7 cellular contexts compared by ENCODE assay signal in the genomic region with DNA sequence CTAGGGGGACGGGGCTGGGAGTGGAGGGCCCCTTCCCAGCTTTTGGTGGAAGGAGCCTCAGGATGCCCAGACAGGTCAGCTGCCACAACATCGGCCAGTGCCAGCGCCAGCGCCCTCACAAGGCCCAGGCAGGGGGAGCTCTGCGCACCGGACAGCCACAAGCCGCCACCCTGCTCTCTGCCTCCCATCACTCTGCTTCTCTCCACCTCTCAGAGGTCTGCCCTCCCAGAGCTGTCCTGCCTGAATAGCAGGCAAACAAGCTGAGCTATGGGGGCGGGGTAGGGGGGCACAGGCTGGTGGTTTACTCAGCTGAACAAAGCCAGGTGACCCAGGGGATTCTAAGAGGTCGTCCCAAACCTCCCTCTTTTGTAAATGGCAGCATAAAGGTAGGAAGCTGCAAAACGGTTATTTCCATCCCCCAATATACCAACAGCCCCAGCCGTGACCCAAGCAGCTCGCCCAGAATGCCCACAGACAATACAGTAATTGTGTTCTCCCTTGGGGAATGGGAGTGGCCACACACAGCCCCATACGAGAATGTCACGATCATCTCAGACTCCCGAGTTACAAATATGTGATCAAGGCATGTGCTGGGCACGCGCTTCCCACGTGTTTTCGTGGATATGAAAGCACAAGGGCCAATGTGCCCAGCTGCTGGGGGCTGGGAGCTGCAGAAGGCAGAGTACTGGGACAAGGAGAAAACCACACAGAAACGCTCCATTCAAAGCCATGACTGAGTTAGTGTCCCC. TPM values are rescaled to one million over a fixed set of nuclear protein-coding genes. Genes with fewer than 3 reads are reported as not detected.
DNase-seq lines count a peak whose midpoint lies in the region; ATAC-seq and TF ChIP-seq lines count a peak whose summit lies in the region.

No MANE protein-coding gene starts in this region.

- H3K9ac ChIP-seq in MM.1S (ENCODE audit: low read length), result peak overlapping the region; percentile 62
- H3K9ac ChIP-seq in adipocyte (ENCODE audit: low read length), result peak overlapping the region; percentile 59

- TF ChIP-seq CTCF in MM.1S (IDR thresholded peaks at IDR 0.05; ENCODE audit: low read length) (peak; percentile 10; the same call in 1 of the 2 replicates), lower lobe of right lung (IDR thresholded peaks at IDR 0.05) (no peak), brain microvascular endothelial cell (IDR thresholded peaks at IDR 0.05; ENCODE audit: low read depth, low read length, missing control alignments) (no peak)

- ATAC-seq in lower lobe of right lung, result no peak
- ATAC-seq in stimulated activated memory B cell treated with anti-CD40 and anti-IgM and Interleukin-4, amounts not matched to agents 10 μg/mL and 1 μg/mL and 100 μg/mL, for 72 hours, result no peak

- H3K4me1 ChIP-seq in MM.1S (ENCODE audit: low read length), result peaks cover 58% of the 10 kb centered on the region
- H3K4me1 ChIP-seq in adipocyte (ENCODE audit: control insufficient read depth, insufficient read depth, low read length), result peaks cover 54% of the 10 kb centered on the region
- peaks cover 100% of the 10 kb centered on the region for H3K4me1 ChIP-seq in lower lobe of right lung

- no peaks in the 10 kb centered on the region for H3K36me3 Mint-ChIP-seq in stimulated activated memory B cell treated with anti-CD40 and anti-IgM and Interleukin-4, amounts not matched to agents 10 μg/mL and 1 μg/mL and 100 μg/mL, for 72 hours

- no peaks in the 10 kb centered on the region for H4K20me1 ChIP-seq in MM.1S (ENCODE audit: insufficient read depth, low read length)

- H2AFZ ChIP-seq in MM.1S (ENCODE audit: low read length), result no peak overlapping the region

- intact Hi-C loops in lower lobe of right lung (cut with DNase I), result no loop called here

- no peaks in the 10 kb centered on the region for H3K9me3 ChIP-seq in MM.1S (replicated peaks; ENCODE audit: insufficient read depth, low read length)
- H3K9me3 ChIP-seq in adipocyte (ENCODE audit: control insufficient read depth, low read length), result no peaks in the 10 kb centered on the region
- H3K9me3 ChIP-seq in lower lobe of right lung, result no peaks in the 10 kb centered on the region

- no peak for DNase-seq in MM.1S
- DNase-seq in adipocyte (ENCODE audit: low read depth), result no peak
- DNase-seq in lower lobe of right lung, result no peak
- DNase-seq in central memory CD4-positive, alpha-beta T cell, result no peak
- no peak for DNase-seq in NCI-H82 treated with DMSO at 0.1 percent for 48 hours (lab: John Stamatoyannopoulos, UW; ENCODE audit: unreplicated experiment)
- DNase-seq in brain microvascular endothelial cell, result no peak

- H3K27me3 ChIP-seq in MM.1S (replicated peaks; ENCODE audit: insufficient read depth, low read length), result no peaks in the 10 kb centered on the region
- no peaks in the 10 kb centered on the region for H3K27me3 ChIP-seq in adipocyte (replicated peaks; ENCODE audit: control insufficient read depth, insufficient read depth, low read length)
- H3K27me3 ChIP-seq in lower lobe of right lung (ENCODE audit: low read depth), result no peaks in the 10 kb centered on the region
- H3K27me3 ChIP-seq in brain microvascular endothelial cell (replicated peaks), result no peaks in the 10 kb centered on the region

- H3K4me3 ChIP-seq in MM.1S (ENCODE audit: low read length) (peak overlapping the region; percentile 22), adipocyte (ENCODE audit: low read length) (no peak overlapping the region), lower lobe of right lung (no peak overlapping the region), brain microvascular endothelial cell (ENCODE audit: low read depth, low read length) (no peak overlapping the region)

- H3K27ac ChIP-seq in MM.1S (ENCODE audit: low read length), result peak overlapping the region; percentile 89
- H3K27ac ChIP-seq in lower lobe of right lung, result peak overlapping the region; percentile 84
- H3K27ac ChIP-seq in brain microvascular endothelial cell, result no peak overlapping the region

- no peaks in the 10 kb centered on the region for H3K27me3 Mint-ChIP-seq in stimulated activated memory B cell treated with anti-CD40 and anti-IgM and Interleukin-4, amounts not matched to agents 10 μg/mL and 1 μg/mL and 100 μg/mL, for 72 hours

- peak overlapping the region; percentile 65 for H3K4me3 Mint-ChIP-seq in stimulated activated memory B cell treated with anti-CD40 and anti-IgM and Interleukin-4, amounts not matched to agents 10 μg/mL and 1 μg/mL and 100 μg/mL, for 72 hours

- H3F3A ChIP-seq in MM.1S (ENCODE audit: insufficient read depth, low read length), result peaks cover 28% of the 10 kb centered on the region

- H3K9me2 ChIP-seq in MM.1S (replicated peaks; ENCODE audit: insufficient read depth, low read length), result no peaks in the 10 kb centered on the region

- H3K79me2 ChIP-seq in MM.1S (ENCODE audit: low read length), result peaks cover 67% of the 10 kb centered on the region

- H3K4me2 ChIP-seq in MM.1S (ENCODE audit: low read depth, low read length), result peak overlapping the region; percentile 71

- H3K36me3 ChIP-seq in MM.1S (replicated peaks; ENCODE audit: insufficient read depth, low read length) (no peaks in the 10 kb centered on the region), adipocyte (ENCODE audit: control insufficient read depth, insufficient read depth, low read length, severe bottlenecking) (no peaks in the 10 kb centered on the region), lower lobe of right lung (no peaks in the 10 kb centered on the region), brain microvascular endothelial cell (replicated peaks) (no peaks in the 10 kb centered on the region)

- in situ Hi-C loops in brain microvascular endothelial cell (cut with HindIII; ENCODE audit: low pct_ligation_motif_present, low sequenced_read_pairs), result no loop called here

- H3K9me3 Mint-ChIP-seq in stimulated activated memory B cell treated with anti-CD40 and anti-IgM and Interleukin-4, amounts not matched to agents 10 μg/mL and 1 μg/mL and 100 μg/mL, for 72 hours, result no peaks in the 10 kb centered on the region

- H3K4me1 Mint-ChIP-seq in stimulated activated memory B cell treated with anti-CD40 and anti-IgM and Interleukin-4, amounts not matched to agents 10 μg/mL and 1 μg/mL and 100 μg/mL, for 72 hours, result peaks cover 83% of the 10 kb centered on the region

- peak overlapping the region; percentile 86 for H3K27ac Mint-ChIP-seq in stimulated activated memory B cell treated with anti-CD40 and anti-IgM and Interleukin-4, amounts not matched to agents 10 μg/mL and 1 μg/mL and 100 μg/mL, for 72 hours

RNA-seq across cellular contexts. Expression of gene FAM53B, which starts 19.7 kb away (rescaled TPM):
- total RNA-seq in lower lobe of right lung, result 40.7 TPM
